In genomic region chr9:4662108-4662988, GRCh38 we compare ENCODE assay signal across 1 cellular context.
TF ChIP-seq lines count a peak whose summit lies in the region.

Gene PLPP6 (plus strand): TSS chr9:4662294. CDS start chr9:4662376, 82 bp downstream.

TF ChIP-seq in HepG2, 621 proteins besides CTCF, POLR2A, EP300 and RAD21 (continued from another document and continues in another):
- TF ChIP-seq PAXIP1 (CRISPR knock-in tag; conservative IDR thresholded peaks at IDR 0.05) (peak; percentile 28; the same call in 1 of the 2 replicates), NR2C2 (CRISPR knock-in tag; IDR thresholded peaks at IDR 0.05; ENCODE audit: borderline replicate concordance) (peak; percentile 58), ZBTB26 (CRISPR knock-in tag; IDR thresholded peaks at IDR 0.05; ENCODE audit: borderline replicate concordance) (no peak; the same call in 1 of the 2 replicates), ZUFSP (CRISPR knock-in tag; IDR thresholded peaks at IDR 0.05; ENCODE audit: borderline replicate concordance) (no peak), NFKB2 (CRISPR knock-in tag; IDR thresholded peaks at IDR 0.05; ENCODE audit: borderline replicate concordance) (peak; percentile 90), BCL3 (CRISPR knock-in tag; IDR thresholded peaks at IDR 0.05) (peak; percentile 86; the same call in 1 of the 2 replicates), ZFP90 (CRISPR knock-in tag; IDR thresholded peaks at IDR 0.05; ENCODE audit: borderline replicate concordance) (peak; percentile 37; the same call in 1 of the 2 replicates), ZNF225 (CRISPR knock-in tag; IDR thresholded peaks at IDR 0.05) (0 out of 2 replicates have a peak, but pooled peaks have one; percentile 26), HDAC2 (CRISPR knock-in tag; IDR thresholded peaks at IDR 0.05) (peak; percentile 73), ZNF367 (CRISPR knock-in tag; IDR thresholded peaks at IDR 0.05; ENCODE audit: borderline replicate concordance) (no peak), CREM (IDR thresholded peaks at IDR 0.05) (0 out of 2 replicates have a peak, but pooled peaks have one; percentile 14), CREM (CRISPR knock-in tag; IDR thresholded peaks at IDR 0.05) (no peak), TEAD3 (CRISPR knock-in tag; optimal IDR thresholded peaks at IDR 0.05; ENCODE audit: borderline replicate concordance) (peak; percentile 94), BRF2 (CRISPR knock-in tag; IDR thresholded peaks at IDR 0.05) (peak; percentile 61; the same call in 1 of the 2 replicates), RFX1 (IDR thresholded peaks at IDR 0.05) (no peak), TMF1 (CRISPR knock-in tag; IDR thresholded peaks at IDR 0.05; ENCODE audit: low read depth) (0 out of 2 replicates have a peak, but pooled peaks have one; percentile 56), ZNF776 (CRISPR knock-in tag; IDR thresholded peaks at IDR 0.05) (peak; percentile 76), ZNF331 (CRISPR knock-in tag; IDR thresholded peaks at IDR 0.05) (peak; percentile 45; the same call in 1 of the 2 replicates), MXD4 (CRISPR knock-in tag; IDR thresholded peaks at IDR 0.05) (peak; percentile 25), ONECUT2 (CRISPR knock-in tag; IDR thresholded peaks at IDR 0.05) (peak; percentile 41; the same call in 1 of the 2 replicates), ZNF547 (CRISPR knock-in tag; IDR thresholded peaks at IDR 0.05) (peak; percentile 76), NFYB (CRISPR knock-in tag; IDR thresholded peaks at IDR 0.05) (no peak), ADNP (CRISPR knock-in tag; IDR thresholded peaks at IDR 0.05) (no peak), ZNF232 (CRISPR knock-in tag; IDR thresholded peaks at IDR 0.05; ENCODE audit: borderline replicate concordance) (peak; percentile 86; the same call in 1 of the 2 replicates), NFAT5 (CRISPR knock-in tag; IDR thresholded peaks at IDR 0.05) (0 out of 2 replicates have a peak, but pooled peaks have one; percentile 24), THAP8 (CRISPR knock-in tag; IDR thresholded peaks at IDR 0.05; ENCODE audit: borderline replicate concordance) (0 out of 2 replicates have a peak, but pooled peaks have one; percentile 42), ZNF83 (CRISPR knock-in tag; IDR thresholded peaks at IDR 0.05; ENCODE audit: borderline replicate concordance) (0 out of 2 replicates have a peak, but pooled peaks have one; percentile 72), POLR2AphosphoS5 (IDR thresholded peaks at IDR 0.05; ENCODE audit: low read depth, low read length) (peak; percentile 58), ZBTB42 (CRISPR knock-in tag; IDR thresholded peaks at IDR 0.05) (peak; percentile 56; the same call in 1 of the 2 replicates), ZNF354B (CRISPR knock-in tag; IDR thresholded peaks at IDR 0.05) (0 out of 2 replicates have a peak, but pooled peaks have one; percentile 20), ZNF230 (CRISPR knock-in tag; IDR thresholded peaks at IDR 0.05) (peak; percentile 68; the same call in 1 of the 2 replicates), PAF1 (CRISPR knock-in tag; IDR thresholded peaks at IDR 0.05) (no peak)
- TF ChIP-seq, protein P1, sequence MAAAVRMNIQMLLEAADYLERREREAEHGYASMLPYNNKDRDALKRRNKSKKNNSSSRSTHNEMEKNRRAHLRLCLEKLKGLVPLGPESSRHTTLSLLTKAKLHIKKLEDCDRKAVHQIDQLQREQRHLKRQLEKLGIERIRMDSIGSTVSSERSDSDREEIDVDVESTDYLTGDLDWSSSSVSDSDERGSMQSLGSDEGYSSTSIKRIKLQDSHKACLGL (CRISPR knock-in tag; IDR thresholded peaks at IDR 0.05): peak; percentile 90
- TF ChIP-seq, protein P2, sequence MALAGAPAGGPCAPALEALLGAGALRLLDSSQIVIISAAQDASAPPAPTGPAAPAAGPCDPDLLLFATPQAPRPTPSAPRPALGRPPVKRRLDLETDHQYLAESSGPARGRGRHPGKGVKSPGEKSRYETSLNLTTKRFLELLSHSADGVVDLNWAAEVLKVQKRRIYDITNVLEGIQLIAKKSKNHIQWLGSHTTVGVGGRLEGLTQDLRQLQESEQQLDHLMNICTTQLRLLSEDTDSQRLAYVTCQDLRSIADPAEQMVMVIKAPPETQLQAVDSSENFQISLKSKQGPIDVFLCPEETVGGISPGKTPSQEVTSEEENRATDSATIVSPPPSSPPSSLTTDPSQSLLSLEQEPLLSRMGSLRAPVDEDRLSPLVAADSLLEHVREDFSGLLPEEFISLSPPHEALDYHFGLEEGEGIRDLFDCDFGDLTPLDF (CRISPR knock-in tag; IDR thresholded peaks at IDR 0.05): peak; percentile 74
- TF ChIP-seq, protein P3, sequence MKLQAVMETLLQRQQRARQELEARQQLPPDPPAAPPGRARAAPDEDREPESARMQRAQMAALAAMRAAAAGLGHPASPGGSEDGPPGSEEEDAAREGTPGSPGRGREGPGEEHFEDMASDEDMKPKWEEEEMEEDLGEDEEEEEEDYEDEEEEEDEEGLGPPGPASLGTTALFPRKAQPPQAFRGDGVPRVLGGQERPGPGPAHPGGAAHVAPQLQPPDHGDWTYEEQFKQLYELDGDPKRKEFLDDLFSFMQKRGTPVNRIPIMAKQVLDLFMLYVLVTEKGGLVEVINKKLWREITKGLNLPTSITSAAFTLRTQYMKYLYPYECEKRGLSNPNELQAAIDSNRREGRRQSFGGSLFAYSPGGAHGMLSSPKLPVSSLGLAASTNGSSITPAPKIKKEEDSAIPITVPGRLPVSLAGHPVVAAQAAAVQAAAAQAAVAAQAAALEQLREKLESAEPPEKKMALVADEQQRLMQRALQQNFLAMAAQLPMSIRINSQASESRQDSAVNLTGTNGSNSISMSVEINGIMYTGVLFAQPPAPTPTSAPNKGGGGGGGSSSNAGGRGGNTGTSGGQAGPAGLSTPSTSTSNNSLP (IDR thresholded peaks at IDR 0.05; ENCODE audit: low read depth, low read length): 0 out of 2 replicates have a peak, but pooled peaks have one; percentile 30
- TF ChIP-seq, protein P4, sequence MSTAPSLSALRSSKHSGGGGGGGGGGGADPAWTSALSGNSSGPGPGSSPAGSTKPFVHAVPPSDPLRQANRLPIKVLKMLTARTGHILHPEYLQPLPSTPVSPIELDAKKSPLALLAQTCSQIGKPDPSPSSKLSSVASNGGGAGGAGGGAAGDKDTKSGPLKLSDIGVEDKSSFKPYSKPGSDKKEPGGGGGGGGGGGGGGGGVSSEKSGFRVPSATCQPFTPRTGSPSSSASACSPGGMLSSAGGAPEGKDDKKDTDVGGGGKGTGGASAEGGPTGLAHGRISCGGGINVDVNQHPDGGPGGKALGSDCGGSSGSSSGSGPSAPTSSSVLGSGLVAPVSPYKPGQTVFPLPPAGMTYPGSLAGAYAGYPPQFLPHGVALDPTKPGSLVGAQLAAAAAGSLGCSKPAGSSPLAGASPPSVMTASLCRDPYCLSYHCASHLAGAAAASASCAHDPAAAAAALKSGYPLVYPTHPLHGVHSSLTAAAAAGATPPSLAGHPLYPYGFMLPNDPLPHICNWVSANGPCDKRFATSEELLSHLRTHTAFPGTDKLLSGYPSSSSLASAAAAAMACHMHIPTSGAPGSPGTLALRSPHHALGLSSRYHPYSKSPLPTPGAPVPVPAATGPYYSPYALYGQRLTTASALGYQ (CRISPR knock-in tag; IDR thresholded peaks at IDR 0.05): peak; percentile 70; the same call in 1 of the 2 replicates
